Comparison of ENCODE assay signal across 8 cellular contexts in the genomic region with DNA sequence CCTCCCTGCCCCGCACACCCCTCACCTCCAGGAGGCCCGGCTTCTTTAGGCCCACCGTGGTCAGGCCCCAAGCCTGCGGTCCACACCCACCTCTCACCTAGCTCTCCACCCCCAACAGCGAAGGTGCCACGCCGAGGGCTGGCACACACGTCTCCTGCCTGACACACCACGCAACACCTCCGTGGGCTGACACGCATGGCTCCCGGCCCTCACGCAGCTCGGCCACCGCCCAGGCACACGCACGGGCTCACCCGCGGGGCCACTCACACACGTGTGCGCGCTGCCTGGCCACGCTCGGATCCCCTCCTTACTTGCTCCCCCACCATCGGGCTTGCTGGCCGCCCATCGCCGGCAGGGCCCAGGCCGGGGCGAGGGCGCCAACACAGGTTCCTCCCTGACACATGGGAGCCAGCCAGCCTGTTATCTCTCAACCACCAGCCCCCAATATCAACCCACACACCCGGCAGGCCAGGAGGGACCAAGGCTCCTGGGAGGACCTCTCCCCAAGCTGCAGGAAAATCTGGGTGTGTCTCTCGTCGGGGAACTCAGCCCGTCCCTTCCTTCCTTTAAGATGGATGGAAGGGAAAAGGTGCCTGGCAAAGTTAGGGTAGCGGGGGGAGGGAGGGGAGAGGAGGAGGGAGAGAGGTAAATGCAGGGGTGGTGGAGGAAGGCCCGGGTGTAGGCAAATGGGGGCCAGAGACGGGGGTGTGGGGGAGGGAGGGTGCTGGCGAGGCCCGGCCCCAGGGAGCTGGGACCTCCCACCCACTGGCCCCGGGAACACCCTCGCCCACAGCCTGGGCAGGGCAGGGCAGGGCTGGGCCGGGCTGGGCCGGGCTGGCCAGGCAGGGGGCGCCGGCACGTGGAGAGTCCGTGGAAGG. TPM values are rescaled to one million over a fixed set of nuclear protein-coding genes. Genes with fewer than 3 reads are reported as not detected.
DNase-seq lines count a peak whose midpoint lies in the region; ATAC-seq and TF ChIP-seq lines count a peak whose summit lies in the region.

No MANE protein-coding gene starts in this region.

- intact Hi-C loops in CD14-positive monocyte (cut with micrococcal nuclease), result loop anchor here in 1 of 2 donors (10.0 kb wide), 1 partner anchor 192 kb away; a partner anchor contains a TSS

- H3K27ac ChIP-seq in duodenal mucosa (ENCODE audit: low read depth, low read length), result peak overlapping the region; percentile 94
- peak overlapping the region; percentile 62 for H3K27ac ChIP-seq in mesodermal cell (ENCODE audit: low read depth, low read length, severe bottlenecking)
- H3K27ac ChIP-seq in substantia nigra (ENCODE audit: low read depth, low read length, poor library complexity, severe bottlenecking), result peak overlapping the region; percentile 97

- ATAC-seq in GM19455 (IDR thresholded peaks at IDR 0.05; ENCODE audit: unreplicated experiment) (peak; percentile 37), HG03521 (IDR thresholded peaks at IDR 0.05; ENCODE audit: unreplicated experiment) (peak; percentile 26), WTC11 (peak; percentile 21)

- H3K4me1 Mint-ChIP-seq in CD14-positive monocyte (peaks cover 60% of the 10 kb centered on the region), WTC11 (peaks cover 23% of the 10 kb centered on the region)

- 5 to 6% methylated on average over 22 to 35 of the region's 48 CpGs for WGBS in mesodermal cell (ENCODE audit: insufficient coverage in 2 of 2), 2 experiments

- TF ChIP-seq CTCF in CD14-positive monocyte (IDR thresholded peaks at IDR 0.05) (no peak), WTC11 (IDR thresholded peaks at IDR 0.05) (no peak)

- POLR2A ChIA-PET in WTC11 (lab: Charles Lee), result interaction anchor here (0.5 to 2.1 kb wide), 6 partner anchors 9 to 97 kb away, joined by 3 to 17 read pairs (median 4); a partner anchor contains a TSS

- H3K27ac Mint-ChIP-seq in CD14-positive monocyte, result peak overlapping the region; percentile 85 to 96 (median 90)
- H3K27ac Mint-ChIP-seq in WTC11, result no peak overlapping the region

- CTCF ChIA-PET in WTC11 (lab: Charles Lee), result interaction anchor here (0.6 to 2.5 kb wide), 6 partner anchors 9 to 81 kb away, joined by 3 to 23 read pairs (median 6); a partner anchor contains a TSS

- H3K9me3 ChIP-seq in duodenal mucosa (ENCODE audit: control insufficient read depth in 1 of 2, low read length in 2 of 2) (no peaks in the 10 kb centered on the region), mesodermal cell (ENCODE audit: control insufficient read depth, low read length) (no peaks in the 10 kb centered on the region)

- H3K27me3 Mint-ChIP-seq in CD14-positive monocyte (ENCODE audit: low read depth in 3 of 3) (no peaks in the 10 kb centered on the region), WTC11 (ENCODE audit: low read depth) (no peaks in the 10 kb centered on the region)

- DNase-seq in CD14-positive monocyte (ENCODE audit: low spot score) (no peak), WTC11 (ENCODE audit: low spot score) (peak; percentile 30), substantia nigra (lab: John Stamatoyannopoulos, UW) (peak in 5 of 49 donors; percentile 28 to 52 (median 35)), NCI-H2081 treated with DMSO at 0.1 percent for 48 hours (lab: John Stamatoyannopoulos, UW) (no peak)

- H3K36me3 Mint-ChIP-seq in CD14-positive monocyte (peaks cover 36 to 42% of the 10 kb centered on the region in 2 donors), WTC11 (peaks cover 23% of the 10 kb centered on the region)

- H3K9ac ChIP-seq in duodenal mucosa (ENCODE audit: low read depth in 1 of 2, low read length in 2 of 2), result peak overlapping the region; percentile 96 to 99

- H3K4me1 ChIP-seq in duodenal mucosa (ENCODE audit: control insufficient read depth in 1 of 2, insufficient read depth in 2 of 2, low read length in 2 of 2) (peaks cover 36 to 42% of the 10 kb centered on the region in 2 donors), mesodermal cell (ENCODE audit: control insufficient read depth, insufficient read depth, low read length, poor library complexity, severe bottlenecking) (peaks cover 23% of the 10 kb centered on the region)

- no peaks in the 10 kb centered on the region for H3K27me3 ChIP-seq in duodenal mucosa (ENCODE audit: control insufficient read depth in 1 of 2, insufficient read depth in 2 of 2, low read length in 2 of 2)

- peak overlapping the region; percentile 90 to 92 for H3K4me3 ChIP-seq in duodenal mucosa (ENCODE audit: low read depth in 1 of 2, low read length in 2 of 2)
- H3K4me3 ChIP-seq in mesodermal cell (ENCODE audit: extremely low read depth, insufficient read depth, low read length, poor library complexity, severe bottlenecking), result peak overlapping the region; percentile 62

- no peaks in the 10 kb centered on the region for H3K9me3 Mint-ChIP-seq in CD14-positive monocyte
- H3K9me3 Mint-ChIP-seq in WTC11, result no peaks in the 10 kb centered on the region

- H3K36me3 ChIP-seq in duodenal mucosa (ENCODE audit: control insufficient read depth in 1 of 2, insufficient read depth in 2 of 2, low read length in 2 of 2) (peaks cover 20 to 33% of the 10 kb centered on the region in 2 donors), mesodermal cell (ENCODE audit: control insufficient read depth, insufficient read depth, low read length) (peaks cover 33% of the 10 kb centered on the region)

- H3K4me3 Mint-ChIP-seq in CD14-positive monocyte (peak overlapping the region; percentile 83 to 92), WTC11 (peak overlapping the region; percentile 81)

TF ChIP-seq in WTC11, 78 proteins besides CTCF, POLR2A, EP300 and RAD21 (continues in another document):
- TF ChIP-seq, protein P1, sequence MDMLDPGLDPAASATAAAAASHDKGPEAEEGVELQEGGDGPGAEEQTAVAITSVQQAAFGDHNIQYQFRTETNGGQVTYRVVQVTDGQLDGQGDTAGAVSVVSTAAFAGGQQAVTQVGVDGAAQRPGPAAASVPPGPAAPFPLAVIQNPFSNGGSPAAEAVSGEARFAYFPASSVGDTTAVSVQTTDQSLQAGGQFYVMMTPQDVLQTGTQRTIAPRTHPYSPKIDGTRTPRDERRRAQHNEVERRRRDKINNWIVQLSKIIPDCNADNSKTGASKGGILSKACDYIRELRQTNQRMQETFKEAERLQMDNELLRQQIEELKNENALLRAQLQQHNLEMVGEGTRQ (CRISPR knock-in tag; IDR thresholded peaks at IDR 0.05), result no peak
- TF ChIP-seq, protein P2, sequence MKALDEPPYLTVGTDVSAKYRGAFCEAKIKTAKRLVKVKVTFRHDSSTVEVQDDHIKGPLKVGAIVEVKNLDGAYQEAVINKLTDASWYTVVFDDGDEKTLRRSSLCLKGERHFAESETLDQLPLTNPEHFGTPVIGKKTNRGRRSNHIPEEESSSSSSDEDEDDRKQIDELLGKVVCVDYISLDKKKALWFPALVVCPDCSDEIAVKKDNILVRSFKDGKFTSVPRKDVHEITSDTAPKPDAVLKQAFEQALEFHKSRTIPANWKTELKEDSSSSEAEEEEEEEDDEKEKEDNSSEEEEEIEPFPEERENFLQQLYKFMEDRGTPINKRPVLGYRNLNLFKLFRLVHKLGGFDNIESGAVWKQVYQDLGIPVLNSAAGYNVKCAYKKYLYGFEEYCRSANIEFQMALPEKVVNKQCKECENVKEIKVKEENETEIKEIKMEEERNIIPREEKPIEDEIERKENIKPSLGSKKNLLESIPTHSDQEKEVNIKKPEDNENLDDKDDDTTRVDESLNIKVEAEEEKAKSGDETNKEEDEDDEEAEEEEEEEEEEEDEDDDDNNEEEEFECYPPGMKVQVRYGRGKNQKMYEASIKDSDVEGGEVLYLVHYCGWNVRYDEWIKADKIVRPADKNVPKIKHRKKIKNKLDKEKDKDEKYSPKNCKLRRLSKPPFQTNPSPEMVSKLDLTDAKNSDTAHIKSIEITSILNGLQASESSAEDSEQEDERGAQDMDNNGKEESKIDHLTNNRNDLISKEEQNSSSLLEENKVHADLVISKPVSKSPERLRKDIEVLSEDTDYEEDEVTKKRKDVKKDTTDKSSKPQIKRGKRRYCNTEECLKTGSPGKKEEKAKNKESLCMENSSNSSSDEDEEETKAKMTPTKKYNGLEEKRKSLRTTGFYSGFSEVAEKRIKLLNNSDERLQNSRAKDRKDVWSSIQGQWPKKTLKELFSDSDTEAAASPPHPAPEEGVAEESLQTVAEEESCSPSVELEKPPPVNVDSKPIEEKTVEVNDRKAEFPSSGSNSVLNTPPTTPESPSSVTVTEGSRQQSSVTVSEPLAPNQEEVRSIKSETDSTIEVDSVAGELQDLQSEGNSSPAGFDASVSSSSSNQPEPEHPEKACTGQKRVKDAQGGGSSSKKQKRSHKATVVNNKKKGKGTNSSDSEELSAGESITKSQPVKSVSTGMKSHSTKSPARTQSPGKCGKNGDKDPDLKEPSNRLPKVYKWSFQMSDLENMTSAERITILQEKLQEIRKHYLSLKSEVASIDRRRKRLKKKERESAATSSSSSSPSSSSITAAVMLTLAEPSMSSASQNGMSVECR (CRISPR knock-in tag; IDR thresholded peaks at IDR 0.05; ENCODE audit: borderline replicate concordance), result 0 out of 2 replicates have a peak, but pooled peaks have one; percentile 36
- TF ChIP-seq, protein P3, sequence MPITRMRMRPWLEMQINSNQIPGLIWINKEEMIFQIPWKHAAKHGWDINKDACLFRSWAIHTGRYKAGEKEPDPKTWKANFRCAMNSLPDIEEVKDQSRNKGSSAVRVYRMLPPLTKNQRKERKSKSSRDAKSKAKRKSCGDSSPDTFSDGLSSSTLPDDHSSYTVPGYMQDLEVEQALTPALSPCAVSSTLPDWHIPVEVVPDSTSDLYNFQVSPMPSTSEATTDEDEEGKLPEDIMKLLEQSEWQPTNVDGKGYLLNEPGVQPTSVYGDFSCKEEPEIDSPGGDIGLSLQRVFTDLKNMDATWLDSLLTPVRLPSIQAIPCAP (CRISPR knock-in tag; IDR thresholded peaks at IDR 0.05), result no peak
- TF ChIP-seq ESRRA (CRISPR knock-in tag; IDR thresholded peaks at IDR 0.05; ENCODE audit: borderline replicate concordance), result no peak

RNA-seq across cellular contexts. Expression of a gene that starts 0.5 kb away (rescaled TPM):
- polyA plus RNA-seq in CD14-positive monocyte, result 100 to 1,000 TPM; 148 to 151 TPM
- 22.6 to 26.6 TPM (median 24.1 TPM) in 3 replicates for total RNA-seq in WTC11 (2021)
- 85.0 TPM for polyA plus RNA-seq in mesodermal cell (2013, experiment 1 of 2)
- 72.0 TPM for polyA plus RNA-seq in mesodermal cell (2013, experiment 2 of 2)

RNA-seq across cellular contexts. Expression of a gene that starts 8.5 kb away (rescaled TPM):
- polyA plus RNA-seq in CD14-positive monocyte, result under 1 TPM in 1 of 2 donors, not detected in 1; 0.10 TPM
- total RNA-seq in WTC11 (2021), result 246 to 280 TPM (median 265 TPM) in 3 replicates
- polyA plus RNA-seq in mesodermal cell (2013, experiment 1 of 2), result 112 TPM
- 119 TPM for polyA plus RNA-seq in mesodermal cell (2013, experiment 2 of 2)

RNA-seq across cellular contexts. Expression of a gene that starts 22.3 kb away (rescaled TPM):
- polyA plus RNA-seq in CD14-positive monocyte, result 10 to 100 TPM; 40.7 to 41.8 TPM
- total RNA-seq in WTC11 (2021), result 17.7 to 19.5 TPM (median 18.0 TPM) in 3 replicates
- polyA plus RNA-seq in mesodermal cell (2013, experiment 1 of 2), result 36.3 TPM
- polyA plus RNA-seq in mesodermal cell (2013, experiment 2 of 2), result 33.5 TPM

RNA-seq across cellular contexts. Expression of a gene that starts 22.4 kb away (rescaled TPM):
- 1 to 10 TPM; 2.4 to 2.6 TPM for polyA plus RNA-seq in CD14-positive monocyte
- total RNA-seq in WTC11 (2021), result 20.2 to 28.4 TPM (median 21.5 TPM) in 3 replicates
- polyA plus RNA-seq in mesodermal cell (2013, experiment 1 of 2), result 12.1 TPM
- polyA plus RNA-seq in mesodermal cell (2013, experiment 2 of 2), result 11.5 TPM

RNA-seq across cellular contexts. Expression of a gene that starts 29.6 kb away (rescaled TPM):
- polyA plus RNA-seq in CD14-positive monocyte, result not detected
- 0.15 to 0.44 TPM (median 0.21 TPM) in 3 replicates for total RNA-seq in WTC11 (2021)
- 1.0 TPM for polyA plus RNA-seq in mesodermal cell (2013, experiment 1 of 2)
- 0.30 TPM for polyA plus RNA-seq in mesodermal cell (2013, experiment 2 of 2)
